8 cellular contexts compared by ENCODE assay signal in the genomic region with DNA sequence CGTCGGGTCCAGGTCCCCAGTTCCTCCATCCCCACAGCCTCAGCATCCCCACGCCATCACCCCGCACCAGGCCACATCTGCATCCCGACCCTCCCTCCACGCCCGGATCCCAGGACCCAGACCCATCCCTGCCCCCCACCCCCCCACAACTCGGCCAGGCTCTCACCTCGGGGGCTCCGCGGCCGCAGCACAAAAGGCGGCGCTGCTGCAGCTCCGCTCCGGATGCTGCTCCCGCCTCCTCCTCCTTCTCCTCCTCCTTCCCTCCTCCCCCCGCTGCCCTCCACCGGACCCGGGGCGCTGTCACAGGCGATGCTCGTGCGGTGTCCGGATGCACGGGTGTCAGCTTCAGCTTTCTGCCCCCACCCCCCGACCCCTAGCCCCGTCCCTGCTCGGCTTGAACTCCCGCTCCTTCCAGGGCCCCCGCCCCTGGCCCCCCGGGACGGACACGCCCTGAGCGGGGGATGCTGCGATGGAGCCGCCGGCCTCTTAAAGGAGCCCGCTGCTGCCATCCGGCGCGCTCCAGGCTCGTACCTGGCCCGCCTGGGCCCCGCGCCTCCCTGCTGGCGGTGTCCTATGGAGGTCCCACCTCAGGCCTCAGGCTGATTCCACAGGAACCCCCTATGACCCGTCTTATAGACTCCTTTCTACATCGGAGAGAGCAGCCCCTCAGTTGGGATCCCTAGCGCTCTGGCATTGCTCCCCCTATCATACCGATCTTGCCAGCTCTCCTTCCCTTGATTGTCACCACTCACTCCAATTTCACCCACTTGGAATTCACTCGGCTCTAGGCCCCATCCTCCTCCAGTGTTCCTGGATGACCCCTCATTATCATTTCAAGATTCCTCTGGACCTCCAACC. TPM values are rescaled to one million over a fixed set of nuclear protein-coding genes. Genes with fewer than 3 reads are reported as not detected.
DNase-seq lines count a peak whose midpoint lies in the region; ATAC-seq and TF ChIP-seq lines count a peak whose summit lies in the region.

A gene with protein sequence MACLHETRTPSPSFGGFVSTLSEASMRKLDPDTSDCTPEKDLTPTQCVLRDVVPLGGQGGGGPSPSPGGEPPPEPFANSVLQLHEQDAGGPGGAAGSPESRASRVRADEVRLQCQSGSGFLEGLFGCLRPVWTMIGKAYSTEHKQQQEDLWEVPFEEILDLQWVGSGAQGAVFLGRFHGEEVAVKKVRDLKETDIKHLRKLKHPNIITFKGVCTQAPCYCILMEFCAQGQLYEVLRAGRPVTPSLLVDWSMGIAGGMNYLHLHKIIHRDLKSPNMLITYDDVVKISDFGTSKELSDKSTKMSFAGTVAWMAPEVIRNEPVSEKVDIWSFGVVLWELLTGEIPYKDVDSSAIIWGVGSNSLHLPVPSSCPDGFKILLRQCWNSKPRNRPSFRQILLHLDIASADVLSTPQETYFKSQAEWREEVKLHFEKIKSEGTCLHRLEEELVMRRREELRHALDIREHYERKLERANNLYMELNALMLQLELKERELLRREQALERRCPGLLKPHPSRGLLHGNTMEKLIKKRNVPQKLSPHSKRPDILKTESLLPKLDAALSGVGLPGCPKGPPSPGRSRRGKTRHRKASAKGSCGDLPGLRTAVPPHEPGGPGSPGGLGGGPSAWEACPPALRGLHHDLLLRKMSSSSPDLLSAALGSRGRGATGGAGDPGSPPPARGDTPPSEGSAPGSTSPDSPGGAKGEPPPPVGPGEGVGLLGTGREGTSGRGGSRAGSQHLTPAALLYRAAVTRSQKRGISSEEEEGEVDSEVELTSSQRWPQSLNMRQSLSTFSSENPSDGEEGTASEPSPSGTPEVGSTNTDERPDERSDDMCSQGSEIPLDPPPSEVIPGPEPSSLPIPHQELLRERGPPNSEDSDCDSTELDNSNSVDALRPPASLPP (minus strand): TSS at position 198 of the 858 bp plus-strand sequence. CDS start 12,067 bp downstream, outside the sequence.

- DNase-seq in GM12864 (ENCODE audit: low read depth) (no peak), NCI-H2227 (lab: John Stamatoyannopoulos, UW; ENCODE audit: unreplicated experiment) (peak; percentile 75), mesenchymal stem cell (peak; percentile 81), DMS153 treated with DMSO at 0.1 percent for 48 hours (lab: John Stamatoyannopoulos, UW; ENCODE audit: unreplicated experiment) (no peak), SW480 (ENCODE audit: low spot score) (no peak)
- DNase-seq in activated CD8-positive, alpha-beta memory T cell treated with anti-CD3 and anti-CD28 coated beads, Interleukin-2, amount 50 U/mL, for 24 hours (ENCODE audit: extremely low read depth) = peak; percentile 18
- peak; percentile 37 to 58 (median 40) for DNase-seq in effector memory CD8-positive, alpha-beta T cell
- peak; percentile 35 for DNase-seq in stimulated activated CD8-positive, alpha-beta memory T cell treated with anti-CD3 and anti-CD28 coated beads, Interleukin-12 subunit alpha, Interleukin-12 subunit beta, amount 100 ng/mL, for 4 hours (ENCODE audit: low read depth)

- peak within 1 kb of the TSS; percentile 94 to 99 for H3K18ac ChIP-seq in mesenchymal stem cell (ENCODE audit: low read depth in 1 of 2, low read length in 2 of 2)

- H2BK5ac ChIP-seq in mesenchymal stem cell (ENCODE audit: low read depth, low read length, poor library complexity, severe bottlenecking) = peak within 1 kb of the TSS; percentile 75

- H3K4me1 Mint-ChIP-seq in effector memory CD8-positive, alpha-beta T cell (ENCODE audit: low read depth in 2 of 2) = peaks cover 31 to 35% of the 10 kb centered on the region in 2 donors

- H3K79me1 ChIP-seq in mesenchymal stem cell (replicated peaks; ENCODE audit: low read length, poor library complexity, severe bottlenecking) = peaks cover 46% of the 10 kb centered on the region

- no peaks in the 10 kb centered on the region for H3K27me3 ChIP-seq in mesenchymal stem cell (ENCODE audit: control insufficient read depth in 1 of 2, insufficient read depth in 1 of 2, low read length in 2 of 2)

- H3K4me3 ChIP-seq in GM12864 (ENCODE audit: low read depth, low read length) = peak within 1 kb of the TSS; percentile 83
- peak within 1 kb of the TSS; percentile 86 to 94 for H3K4me3 ChIP-seq in mesenchymal stem cell (ENCODE audit: insufficient read depth in 1 of 2, low read depth in 1 of 2, low read length in 2 of 2)

- H3K23ac ChIP-seq in mesenchymal stem cell (ENCODE audit: low read length in 2 of 2) = peak within 1 kb of the TSS in 1 of 2 experiments; percentile 63

- peak within 1 kb of the TSS; percentile 81 to 95 for H2BK12ac ChIP-seq in mesenchymal stem cell (ENCODE audit: low read length in 2 of 2)

- H3K4me1 ChIP-seq in mesenchymal stem cell (ENCODE audit: control insufficient read depth, insufficient read depth, low read depth, low read length) = peaks cover 31% of the 10 kb centered on the region

- H3K9me3 Mint-ChIP-seq in effector memory CD8-positive, alpha-beta T cell = no peaks in the 10 kb centered on the region

- H4K91ac ChIP-seq in mesenchymal stem cell (ENCODE audit: low read length) = peak within 1 kb of the TSS; percentile 96

- peak; percentile 14 for TF ChIP-seq CTCF in GM12864 (IDR thresholded peaks at IDR 0.05; ENCODE audit: low read depth, low read length, missing control alignments)

- no peaks in the 10 kb centered on the region for H3K27me3 Mint-ChIP-seq in effector memory CD8-positive, alpha-beta T cell

- peak within 1 kb of the TSS; percentile 95 for H3K27ac ChIP-seq in mesenchymal stem cell (ENCODE audit: low read length, poor library complexity, severe bottlenecking)

- no peaks in the 10 kb centered on the region for H3K9me3 ChIP-seq in mesenchymal stem cell (ENCODE audit: control insufficient read depth, low read length)

- peaks cover 20 to 26% of the 10 kb centered on the region in 2 experiments for H3K36me3 ChIP-seq in mesenchymal stem cell (ENCODE audit: control insufficient read depth in 1 of 2, insufficient read depth in 2 of 2, low read depth in 1 of 2, low read length in 2 of 2)

- ATAC-seq in effector memory CD8-positive, alpha-beta T cell (replicated peaks) = no peak

- H3K36me3 Mint-ChIP-seq in effector memory CD8-positive, alpha-beta T cell (ENCODE audit: insufficient read depth) = peaks cover 31% of the 10 kb centered on the region

- peak within 1 kb of the TSS; percentile 90 to 95 for H3K4me3 Mint-ChIP-seq in effector memory CD8-positive, alpha-beta T cell

- WGBS in mesenchymal stem cell = 1% methylated on average over 52 of the region's 52 CpGs

- peak within 1 kb of the TSS; percentile 89 for H2BK15ac ChIP-seq in mesenchymal stem cell (ENCODE audit: low read depth, poor library complexity, severe bottlenecking)

- peak within 1 kb of the TSS; percentile 69 for H2AK5ac ChIP-seq in mesenchymal stem cell (ENCODE audit: low read length, severe bottlenecking)

- peak within 1 kb of the TSS; percentile 97 to 99 for H3K27ac Mint-ChIP-seq in effector memory CD8-positive, alpha-beta T cell

- peak within 1 kb of the TSS; percentile 99 for H2BK120ac ChIP-seq in mesenchymal stem cell (ENCODE audit: low read depth, low read length)

- peak within 1 kb of the TSS; percentile 100 for H3K9ac ChIP-seq in mesenchymal stem cell (ENCODE audit: low read length)

- peak within 1 kb of the TSS; percentile 87 to 98 for H3K14ac ChIP-seq in mesenchymal stem cell (ENCODE audit: low read length in 2 of 2)

- H3K4ac ChIP-seq in mesenchymal stem cell (ENCODE audit: low read depth in 1 of 2, low read length in 2 of 2) = peak within 1 kb of the TSS; percentile 97 to 98

- H2AFZ ChIP-seq in mesenchymal stem cell (ENCODE audit: low read depth, low read length) = peak within 1 kb of the TSS; percentile 55

- peak within 1 kb of the TSS; percentile 87 for H3K4me2 ChIP-seq in mesenchymal stem cell (ENCODE audit: low read length, poor library complexity, severe bottlenecking)

- H4K8ac ChIP-seq in mesenchymal stem cell (ENCODE audit: low read length) = peak within 1 kb of the TSS; percentile 97

RNA-seq across cellular contexts. Expression of the gene that starts here (rescaled TPM):
- polyA plus RNA-seq in mesenchymal stem cell (2013, experiment 1 of 2) = 59.4 TPM
- 61.3 TPM for polyA plus RNA-seq in mesenchymal stem cell (2013, experiment 2 of 2)

Comparison
In these comparisons a context has a peak if more than half of its experiments do, and no peak if none do; other contexts are left out.
1. DNase-seq: peak in NCI-H2227 (single experiment), activated CD8-positive, alpha-beta memory T cell treated with anti-CD3 and anti-CD28 coated beads, Interleukin-2, amount 50 U/mL, for 24 hours (single experiment), effector memory CD8-positive, alpha-beta T cell (3 of 3), mesenchymal stem cell (single experiment) and stimulated activated CD8-positive, alpha-beta memory T cell treated with anti-CD3 and anti-CD28 coated beads, Interleukin-12 subunit alpha, Interleukin-12 subunit beta, amount 100 ng/mL, for 4 hours (single experiment); none in GM12864 (single experiment), DMS153 treated with DMSO at 0.1 percent for 48 hours (single experiment) and SW480 (single experiment).